20 cellular contexts compared by ENCODE assay signal in the genomic region with DNA sequence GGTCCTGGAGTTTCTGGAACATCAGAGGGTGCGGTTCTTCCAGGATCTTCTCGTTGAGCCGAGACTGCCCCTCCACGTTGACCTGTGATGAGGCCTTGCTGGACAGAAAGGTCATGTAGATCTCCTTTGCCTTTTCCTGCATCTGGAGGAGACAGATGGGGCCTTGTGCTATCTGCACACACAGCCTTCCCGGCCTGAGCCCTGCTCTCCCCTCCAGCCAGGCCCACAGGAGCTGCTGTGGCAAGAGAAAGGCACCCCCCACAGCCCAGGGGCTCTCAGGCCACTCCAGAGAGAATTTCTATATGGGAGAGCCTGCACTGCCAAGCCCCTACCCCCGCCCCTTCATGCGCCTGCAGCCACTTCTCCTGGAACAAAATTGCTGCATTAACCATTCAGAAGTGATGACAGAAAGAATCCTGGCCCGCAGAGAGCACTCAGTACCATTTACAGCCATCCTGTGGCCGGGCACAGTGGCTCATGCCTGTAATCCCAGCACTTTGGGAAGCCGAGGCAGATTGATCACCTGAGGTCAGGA. TPM values are rescaled to one million over a fixed set of nuclear protein-coding genes. Genes with fewer than 3 reads are reported as not detected.
DNase-seq lines count a peak whose midpoint lies in the region; ATAC-seq and TF ChIP-seq lines count a peak whose summit lies in the region.
"Had no signal": no experiment of that assay in that cellular context is flagged by ENCODE, and none has a peak within 500 bp of the region (broad histone marks: within the 10 kb centered on the region; RNA-seq: fewer than 3 reads in every experiment).

No MANE protein-coding gene starts in this region.

- no peak overlapping the region for H3K4me3 Mint-ChIP-seq in activated CD4-positive, alpha-beta T cell treated with anti-CD3 and anti-CD28 coated beads, Interleukin-2, amount 10 ng/mL, durations not matched to agents 7 days and 5 days
- H3K4me3 Mint-ChIP-seq in activated CD8-positive, alpha-beta T cell treated with anti-CD3 and anti-CD28 coated beads, Interleukin-2, amount 10 ng/mL, durations not matched to agents 7 days and 5 days = no peak overlapping the region
- no peak overlapping the region for H3K4me3 Mint-ChIP-seq in neural crest cell
- H3K4me3 Mint-ChIP-seq in activated T-helper 1 cell treated with anti-CD3 and anti-CD28 coated beads, Interleukin-12 subunit alpha, Interleukin-12 subunit beta, Interleukin-2, Interleukin-4 antibody, amounts not matched to agents 30 ng/mL and 10 ng/mL and 1 ng/mL, durations not matched to agents 14 hours and 24 hours and 36 hours = no peak overlapping the region
- H3K4me3 Mint-ChIP-seq: HFFc6 had no signal

- peak overlapping the region; percentile 93 for H3K27ac ChIP-seq in HL-60 (replicated peaks)
- H3K27ac ChIP-seq: A549, right atrium auricular region had no signal

- intact Hi-C loops in activated T-helper 1 cell treated with anti-CD3 and anti-CD28 coated beads, Interleukin-12 subunit alpha, Interleukin-12 subunit beta, Interleukin-2, Interleukin-4 antibody, amounts not matched to agents 30 ng/mL and 10 ng/mL and 1 ng/mL, durations not matched to agents 14 hours and 24 hours and 36 hours (cut with micrococcal nuclease) = loop anchor here (1.0 to 2.0 kb wide), 4 partner anchors 13 to 307 kb away; a partner anchor contains a TSS

- H3K4me3 ChIP-seq in HL-60 (replicated peaks; ENCODE audit: insufficient read depth, low read length) = no peak overlapping the region
- H3K4me3 ChIP-seq: A549, right atrium auricular region, stomach had no signal

- no peak for TF ChIP-seq CTCF in HL-60 (IDR thresholded peaks at IDR 0.05; ENCODE audit: insufficient read depth, low read length)
- TF ChIP-seq CTCF in neural crest cell (conservative IDR thresholded peaks at IDR 0.05) = no peak

- CTCF ChIA-PET in activated CD4-positive, alpha-beta T cell treated with anti-CD3 and anti-CD28 coated beads, Interleukin-2, amount 10 ng/mL, durations not matched to agents 7 days and 5 days (lab: Charles Lee) = interaction anchor here (0.9 kb wide), 1 partner anchor 53 kb away, joined by 4 read pairs; no protein-coding TSS in a partner anchor
- CTCF ChIA-PET in activated CD8-positive, alpha-beta T cell treated with anti-CD3 and anti-CD28 coated beads, Interleukin-2, amount 10 ng/mL, durations not matched to agents 7 days and 5 days (lab: Charles Lee) = interaction anchor here (1.4 to 3.9 kb wide), 6 partner anchors 11 to 28 kb away, joined by 3 to 43 read pairs (median 12); a partner anchor contains a TSS

- DNase-seq in activated CD4-positive, alpha-beta T cell treated with anti-CD3 and anti-CD28 coated beads, Interleukin-2, amount 10 ng/mL, durations not matched to agents 7 days and 5 days = no peak
- DNase-seq in activated CD4-positive, alpha-beta T cell treated with anti-CD3 and anti-CD28 coated beads, Interleukin-2, amount 50 U/mL, for 1 hour = no peak
- no peak for DNase-seq in HL-60 (ENCODE audit: low read depth in 1 of 2, low spot score in 1 of 2)
- no peak for DNase-seq in activated CD8-positive, alpha-beta T cell treated with anti-CD3 and anti-CD28 coated beads, Interleukin-2, amount 10 ng/mL, durations not matched to agents 7 days and 5 days
- no peak for DNase-seq in neural crest cell (ENCODE audit: low read depth, low spot score)
- no peak for DNase-seq in NCI-H446 treated with DMSO at 0.1 percent for 48 hours (lab: John Stamatoyannopoulos, UW)
- no peak for DNase-seq in activated T-helper 1 cell treated with anti-CD3 and anti-CD28 coated beads, Interleukin-12 subunit alpha, Interleukin-12 subunit beta, Interleukin-2, Interleukin-4 antibody, amounts not matched to agents 30 ng/mL and 10 ng/mL and 1 ng/mL, durations not matched to agents 14 hours and 24 hours and 36 hours (ENCODE audit: low spot score)
- DNase-seq: aorta; foreskin fibroblast; HFFc6; kidney glomerular epithelial cell; NCI-H187 treated with DMSO at 0.1 percent for 48 hours; NCI-H345; NK-92 treated with Interleukin-12 subunit alpha and Interleukin-12 subunit beta, amount 100 ng/mL, for 24 hours; SHP77 treated with DMSO at 0.1 percent for 48 hours; T-helper 9 cell had no signal

- ATAC-seq in activated CD8-positive, alpha-beta T cell treated with anti-CD3 and anti-CD28 coated beads, Interleukin-2, amount 10 ng/mL, durations not matched to agents 7 days and 5 days = no peak
- no peak for ATAC-seq in HG03135 (IDR thresholded peaks at IDR 0.05; ENCODE audit: unreplicated experiment)
- ATAC-seq: A549 had no signal

- peaks cover 56% of the 10 kb centered on the region for H3K36me3 Mint-ChIP-seq in activated CD4-positive, alpha-beta T cell treated with anti-CD3 and anti-CD28 coated beads, Interleukin-2, amount 10 ng/mL, durations not matched to agents 7 days and 5 days (ENCODE audit: low read depth)
- peaks cover 75% of the 10 kb centered on the region for H3K36me3 Mint-ChIP-seq in activated CD8-positive, alpha-beta T cell treated with anti-CD3 and anti-CD28 coated beads, Interleukin-2, amount 10 ng/mL, durations not matched to agents 7 days and 5 days (ENCODE audit: low read depth)
- no peaks in the 10 kb centered on the region for H3K36me3 Mint-ChIP-seq in neural crest cell (ENCODE audit: low read depth)
- H3K36me3 Mint-ChIP-seq in activated T-helper 1 cell treated with anti-CD3 and anti-CD28 coated beads, Interleukin-12 subunit alpha, Interleukin-12 subunit beta, Interleukin-2, Interleukin-4 antibody, amounts not matched to agents 30 ng/mL and 10 ng/mL and 1 ng/mL, durations not matched to agents 14 hours and 24 hours and 36 hours (ENCODE audit: low read depth) = peaks cover 42% of the 10 kb centered on the region

- peaks cover 73% of the 10 kb centered on the region for H3K4me1 Mint-ChIP-seq in activated CD4-positive, alpha-beta T cell treated with anti-CD3 and anti-CD28 coated beads, Interleukin-2, amount 10 ng/mL, durations not matched to agents 7 days and 5 days
- peaks cover 90% of the 10 kb centered on the region for H3K4me1 Mint-ChIP-seq in activated CD8-positive, alpha-beta T cell treated with anti-CD3 and anti-CD28 coated beads, Interleukin-2, amount 10 ng/mL, durations not matched to agents 7 days and 5 days (ENCODE audit: low read depth)
- peaks cover 41% of the 10 kb centered on the region for H3K4me1 Mint-ChIP-seq in neural crest cell
- H3K4me1 Mint-ChIP-seq in activated T-helper 1 cell treated with anti-CD3 and anti-CD28 coated beads, Interleukin-12 subunit alpha, Interleukin-12 subunit beta, Interleukin-2, Interleukin-4 antibody, amounts not matched to agents 30 ng/mL and 10 ng/mL and 1 ng/mL, durations not matched to agents 14 hours and 24 hours and 36 hours (ENCODE audit: low read depth) = peaks cover 50% of the 10 kb centered on the region

- POLR2A ChIA-PET in activated CD4-positive, alpha-beta T cell treated with anti-CD3 and anti-CD28 coated beads, Interleukin-2, amount 10 ng/mL, durations not matched to agents 7 days and 5 days (lab: Charles Lee) = no interaction called here
- POLR2A ChIA-PET in activated CD8-positive, alpha-beta T cell treated with anti-CD3 and anti-CD28 coated beads, Interleukin-2, amount 10 ng/mL, durations not matched to agents 7 days and 5 days (lab: Charles Lee) = interaction anchor here (0.6 to 3.7 kb wide), 3 partner anchors 8 to 22 kb away, joined by 3 to 21 read pairs (median 4); no protein-coding TSS in a partner anchor

- no peaks in the 10 kb centered on the region for H3K27me3 ChIP-seq in HL-60 (ENCODE audit: insufficient read depth, poor library complexity, severe bottlenecking)
- H3K27me3 ChIP-seq: right atrium auricular region, stomach had no signal

- no peaks in the 10 kb centered on the region for H3K27me3 Mint-ChIP-seq in activated CD4-positive, alpha-beta T cell treated with anti-CD3 and anti-CD28 coated beads, Interleukin-2, amount 10 ng/mL, durations not matched to agents 7 days and 5 days
- H3K27me3 Mint-ChIP-seq in activated CD8-positive, alpha-beta T cell treated with anti-CD3 and anti-CD28 coated beads, Interleukin-2, amount 10 ng/mL, durations not matched to agents 7 days and 5 days (ENCODE audit: low read depth) = no peaks in the 10 kb centered on the region
- H3K27me3 Mint-ChIP-seq in neural crest cell (ENCODE audit: low read depth) = peaks cover 2% of the 10 kb centered on the region
- H3K27me3 Mint-ChIP-seq in activated T-helper 1 cell treated with anti-CD3 and anti-CD28 coated beads, Interleukin-12 subunit alpha, Interleukin-12 subunit beta, Interleukin-2, Interleukin-4 antibody, amounts not matched to agents 30 ng/mL and 10 ng/mL and 1 ng/mL, durations not matched to agents 14 hours and 24 hours and 36 hours (ENCODE audit: insufficient read depth) = no peaks in the 10 kb centered on the region

- no peaks in the 10 kb centered on the region for H3K9me3 Mint-ChIP-seq in activated CD4-positive, alpha-beta T cell treated with anti-CD3 and anti-CD28 coated beads, Interleukin-2, amount 10 ng/mL, durations not matched to agents 7 days and 5 days
- H3K9me3 Mint-ChIP-seq in activated CD8-positive, alpha-beta T cell treated with anti-CD3 and anti-CD28 coated beads, Interleukin-2, amount 10 ng/mL, durations not matched to agents 7 days and 5 days (ENCODE audit: insufficient read depth) = no peaks in the 10 kb centered on the region
- no peaks in the 10 kb centered on the region for H3K9me3 Mint-ChIP-seq in neural crest cell
- no peaks in the 10 kb centered on the region for H3K9me3 Mint-ChIP-seq in activated T-helper 1 cell treated with anti-CD3 and anti-CD28 coated beads, Interleukin-12 subunit alpha, Interleukin-12 subunit beta, Interleukin-2, Interleukin-4 antibody, amounts not matched to agents 30 ng/mL and 10 ng/mL and 1 ng/mL, durations not matched to agents 14 hours and 24 hours and 36 hours
- H3K9me3 Mint-ChIP-seq: HFFc6 had no signal

- peak overlapping the region; percentile 88 for H3K27ac Mint-ChIP-seq in activated CD4-positive, alpha-beta T cell treated with anti-CD3 and anti-CD28 coated beads, Interleukin-2, amount 10 ng/mL, durations not matched to agents 7 days and 5 days
- H3K27ac Mint-ChIP-seq in activated CD8-positive, alpha-beta T cell treated with anti-CD3 and anti-CD28 coated beads, Interleukin-2, amount 10 ng/mL, durations not matched to agents 7 days and 5 days = peak overlapping the region; percentile 92
- H3K27ac Mint-ChIP-seq in neural crest cell (ENCODE audit: unreplicated experiment) = peak overlapping the region; percentile 43
- no peak overlapping the region for H3K27ac Mint-ChIP-seq in activated T-helper 1 cell treated with anti-CD3 and anti-CD28 coated beads, Interleukin-12 subunit alpha, Interleukin-12 subunit beta, Interleukin-2, Interleukin-4 antibody, amounts not matched to agents 30 ng/mL and 10 ng/mL and 1 ng/mL, durations not matched to agents 14 hours and 24 hours and 36 hours

RNA-seq across cellular contexts. Expression of a gene that starts 26.9 kb away (rescaled TPM):
- total RNA-seq in activated CD4-positive, alpha-beta T cell treated with anti-CD3 and anti-CD28 coated beads, Interleukin-2, amount 10 ng/mL, durations not matched to agents 7 days and 5 days = 100 to 1,000 TPM; 151 to 172 TPM
- total RNA-seq in activated CD8-positive, alpha-beta T cell treated with anti-CD3 and anti-CD28 coated beads, Interleukin-2, amount 10 ng/mL, durations not matched to agents 7 days and 5 days = 100 to 1,000 TPM; 166 TPM
- total RNA-seq in neural crest cell = 9.5 and 10.6 TPM in 2 replicates
- 142 and 150 TPM in 2 replicates for total RNA-seq in activated T-helper 1 cell treated with anti-CD3 and anti-CD28 coated beads, Interleukin-12 subunit alpha, Interleukin-12 subunit beta, Interleukin-2, Interleukin-4 antibody, amounts not matched to agents 30 ng/mL and 10 ng/mL and 1 ng/mL, durations not matched to agents 14 hours and 24 hours and 36 hours

Comparison
In these comparisons a context has a peak if more than half of its experiments do, and no peak if none do; other contexts are left out.
1. RNA of a gene that starts 26.9 kb away (total RNA-seq): 151 to 172 TPM in activated CD4-positive, alpha-beta T cell treated with anti-CD3 and anti-CD28 coated beads, Interleukin-2, amount 10 ng/mL, durations not matched to agents 7 days and 5 days, 166 TPM in activated CD8-positive, alpha-beta T cell treated with anti-CD3 and anti-CD28 coated beads, Interleukin-2, amount 10 ng/mL, durations not matched to agents 7 days and 5 days and 142 to 150 TPM in activated T-helper 1 cell treated with anti-CD3 and anti-CD28 coated beads, Interleukin-12 subunit alpha, Interleukin-12 subunit beta, Interleukin-2, Interleukin-4 antibody, amounts not matched to agents 30 ng/mL and 10 ng/mL and 1 ng/mL, durations not matched to agents 14 hours and 24 hours and 36 hours; 9.5 to 10.6 TPM in neural crest cell; every median in the first group is over 10 times any median in the second.